2 cellular contexts compared by ENCODE assay signal in the genomic region with DNA sequence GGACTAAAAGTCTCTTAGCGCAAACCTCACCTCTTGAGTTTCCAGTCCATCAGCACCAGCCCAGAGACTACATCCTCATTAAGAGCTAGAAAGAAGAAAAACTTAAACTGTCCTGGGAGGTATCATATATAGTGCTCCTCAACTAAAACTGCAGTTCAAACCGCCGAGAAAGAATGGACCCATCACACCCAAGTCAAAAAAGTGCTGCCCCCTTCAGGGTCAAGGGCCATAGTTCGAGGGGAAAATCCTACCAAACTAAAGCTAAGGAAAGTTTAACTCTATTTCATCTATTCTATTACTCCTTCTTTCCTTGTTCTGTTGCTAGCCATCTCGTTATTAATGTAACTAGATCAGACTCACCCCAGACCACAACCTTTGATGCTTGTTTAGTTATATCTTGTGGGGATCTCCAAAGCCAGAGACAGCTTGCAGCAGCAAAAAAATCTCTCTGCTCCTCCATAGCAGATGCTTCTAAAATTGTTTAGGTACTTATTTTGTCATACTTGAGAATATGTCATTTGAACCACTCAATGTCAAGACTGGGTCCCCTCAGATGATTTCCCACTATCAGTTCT.
TF ChIP-seq lines count a peak whose summit lies in the region.

No MANE protein-coding gene starts in this region.

TF ChIP-seq in GM23338, 12 proteins besides CTCF, POLR2A, EP300 and RAD21:
- TF ChIP-seq JUNB (IDR thresholded peaks at IDR 0.05; ENCODE audit: unreplicated experiment) (no peak), POLR2AphosphoS5 (IDR thresholded peaks at IDR 0.05; ENCODE audit: low read depth) (no peak), EZH2phosphoT487 (IDR thresholded peaks at IDR 0.05; ENCODE audit: unreplicated experiment) (no peak), STAT1 (IDR thresholded peaks at IDR 0.05; ENCODE audit: unreplicated experiment) (no peak), ZNF331 (CRISPR knock-in tag; IDR thresholded peaks at IDR 0.05; ENCODE audit: low read depth) (no peak), EZH2 (IDR thresholded peaks at IDR 0.05; ENCODE audit: low read depth, unreplicated experiment) (no peak)
- TF ChIP-seq, protein P1, sequence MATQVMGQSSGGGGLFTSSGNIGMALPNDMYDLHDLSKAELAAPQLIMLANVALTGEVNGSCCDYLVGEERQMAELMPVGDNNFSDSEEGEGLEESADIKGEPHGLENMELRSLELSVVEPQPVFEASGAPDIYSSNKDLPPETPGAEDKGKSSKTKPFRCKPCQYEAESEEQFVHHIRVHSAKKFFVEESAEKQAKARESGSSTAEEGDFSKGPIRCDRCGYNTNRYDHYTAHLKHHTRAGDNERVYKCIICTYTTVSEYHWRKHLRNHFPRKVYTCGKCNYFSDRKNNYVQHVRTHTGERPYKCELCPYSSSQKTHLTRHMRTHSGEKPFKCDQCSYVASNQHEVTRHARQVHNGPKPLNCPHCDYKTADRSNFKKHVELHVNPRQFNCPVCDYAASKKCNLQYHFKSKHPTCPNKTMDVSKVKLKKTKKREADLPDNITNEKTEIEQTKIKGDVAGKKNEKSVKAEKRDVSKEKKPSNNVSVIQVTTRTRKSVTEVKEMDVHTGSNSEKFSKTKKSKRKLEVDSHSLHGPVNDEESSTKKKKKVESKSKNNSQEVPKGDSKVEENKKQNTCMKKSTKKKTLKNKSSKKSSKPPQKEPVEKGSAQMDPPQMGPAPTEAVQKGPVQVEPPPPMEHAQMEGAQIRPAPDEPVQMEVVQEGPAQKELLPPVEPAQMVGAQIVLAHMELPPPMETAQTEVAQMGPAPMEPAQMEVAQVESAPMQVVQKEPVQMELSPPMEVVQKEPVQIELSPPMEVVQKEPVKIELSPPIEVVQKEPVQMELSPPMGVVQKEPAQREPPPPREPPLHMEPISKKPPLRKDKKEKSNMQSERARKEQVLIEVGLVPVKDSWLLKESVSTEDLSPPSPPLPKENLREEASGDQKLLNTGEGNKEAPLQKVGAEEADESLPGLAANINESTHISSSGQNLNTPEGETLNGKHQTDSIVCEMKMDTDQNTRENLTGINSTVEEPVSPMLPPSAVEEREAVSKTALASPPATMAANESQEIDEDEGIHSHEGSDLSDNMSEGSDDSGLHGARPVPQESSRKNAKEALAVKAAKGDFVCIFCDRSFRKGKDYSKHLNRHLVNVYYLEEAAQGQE (IDR thresholded peaks at IDR 0.05; ENCODE audit: unreplicated experiment) = no peak
- TF ChIP-seq, protein P2, sequence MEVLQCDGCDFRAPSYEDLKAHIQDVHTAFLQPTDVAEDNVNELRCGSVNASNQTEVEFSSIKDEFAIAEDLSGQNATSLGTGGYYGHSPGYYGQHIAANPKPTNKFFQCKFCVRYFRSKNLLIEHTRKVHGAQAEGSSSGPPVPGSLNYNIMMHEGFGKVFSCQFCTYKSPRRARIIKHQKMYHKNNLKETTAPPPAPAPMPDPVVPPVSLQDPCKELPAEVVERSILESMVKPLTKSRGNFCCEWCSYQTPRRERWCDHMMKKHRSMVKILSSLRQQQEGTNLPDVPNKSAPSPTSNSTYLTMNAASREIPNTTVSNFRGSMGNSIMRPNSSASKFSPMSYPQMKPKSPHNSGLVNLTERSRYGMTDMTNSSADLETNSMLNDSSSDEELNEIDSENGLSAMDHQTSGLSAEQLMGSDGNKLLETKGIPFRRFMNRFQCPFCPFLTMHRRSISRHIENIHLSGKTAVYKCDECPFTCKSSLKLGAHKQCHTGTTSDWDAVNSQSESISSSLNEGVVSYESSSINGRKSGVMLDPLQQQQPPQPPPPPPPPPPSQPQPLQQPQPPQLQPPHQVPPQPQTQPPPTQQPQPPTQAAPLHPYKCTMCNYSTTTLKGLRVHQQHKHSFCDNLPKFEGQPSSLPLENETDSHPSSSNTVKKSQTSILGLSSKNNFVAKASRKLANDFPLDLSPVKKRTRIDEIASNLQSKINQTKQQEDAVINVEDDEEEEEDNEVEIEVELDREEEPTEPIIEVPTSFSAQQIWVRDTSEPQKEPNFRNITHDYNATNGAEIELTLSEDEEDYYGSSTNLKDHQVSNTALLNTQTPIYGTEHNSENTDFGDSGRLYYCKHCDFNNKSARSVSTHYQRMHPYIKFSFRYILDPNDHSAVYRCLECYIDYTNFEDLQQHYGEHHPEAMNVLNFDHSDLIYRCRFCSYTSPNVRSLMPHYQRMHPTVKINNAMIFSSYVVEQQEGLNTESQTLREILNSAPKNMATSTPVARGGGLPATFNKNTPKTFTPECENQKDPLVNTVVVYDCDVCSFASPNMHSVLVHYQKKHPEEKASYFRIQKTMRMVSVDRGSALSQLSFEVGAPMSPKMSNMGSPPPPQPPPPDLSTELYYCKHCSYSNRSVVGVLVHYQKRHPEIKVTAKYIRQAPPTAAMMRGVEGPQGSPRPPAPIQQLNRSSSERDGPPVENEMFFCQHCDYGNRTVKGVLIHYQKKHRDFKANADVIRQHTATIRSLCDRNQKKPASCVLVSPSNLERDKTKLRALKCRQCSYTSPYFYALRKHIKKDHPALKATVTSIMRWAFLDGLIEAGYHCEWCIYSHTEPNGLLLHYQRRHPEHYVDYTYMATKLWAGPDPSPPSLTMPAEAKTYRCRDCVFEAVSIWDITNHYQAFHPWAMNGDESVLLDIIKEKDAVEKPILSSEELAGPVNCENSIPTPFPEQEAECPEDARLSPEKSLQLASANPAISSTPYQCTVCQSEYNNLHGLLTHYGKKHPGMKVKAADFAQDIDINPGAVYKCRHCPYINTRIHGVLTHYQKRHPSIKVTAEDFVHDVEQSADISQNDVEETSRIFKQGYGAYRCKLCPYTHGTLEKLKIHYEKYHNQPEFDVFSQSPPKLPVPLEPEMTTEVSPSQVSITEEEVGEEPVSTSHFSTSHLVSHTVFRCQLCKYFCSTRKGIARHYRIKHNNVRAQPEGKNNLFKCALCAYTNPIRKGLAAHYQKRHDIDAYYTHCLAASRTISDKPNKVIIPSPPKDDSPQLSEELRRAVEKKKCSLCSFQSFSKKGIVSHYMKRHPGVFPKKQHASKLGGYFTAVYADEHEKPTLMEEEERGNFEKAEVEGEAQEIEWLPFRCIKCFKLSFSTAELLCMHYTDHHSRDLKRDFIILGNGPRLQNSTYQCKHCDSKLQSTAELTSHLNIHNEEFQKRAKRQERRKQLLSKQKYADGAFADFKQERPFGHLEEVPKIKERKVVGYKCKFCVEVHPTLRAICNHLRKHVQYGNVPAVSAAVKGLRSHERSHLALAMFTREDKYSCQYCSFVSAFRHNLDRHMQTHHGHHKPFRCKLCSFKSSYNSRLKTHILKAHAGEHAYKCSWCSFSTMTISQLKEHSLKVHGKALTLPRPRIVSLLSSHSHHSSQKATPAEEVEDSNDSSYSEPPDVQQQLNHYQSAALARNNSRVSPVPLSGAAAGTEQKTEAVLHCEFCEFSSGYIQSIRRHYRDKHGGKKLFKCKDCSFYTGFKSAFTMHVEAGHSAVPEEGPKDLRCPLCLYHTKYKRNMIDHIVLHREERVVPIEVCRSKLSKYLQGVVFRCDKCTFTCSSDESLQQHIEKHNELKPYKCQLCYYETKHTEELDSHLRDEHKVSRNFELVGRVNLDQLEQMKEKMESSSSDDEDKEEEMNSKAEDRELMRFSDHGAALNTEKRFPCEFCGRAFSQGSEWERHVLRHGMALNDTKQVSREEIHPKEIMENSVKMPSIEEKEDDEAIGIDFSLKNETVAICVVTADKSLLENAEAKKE (CRISPR knock-in tag; IDR thresholded peaks at IDR 0.05) = no peak
- TF ChIP-seq, protein P3, sequence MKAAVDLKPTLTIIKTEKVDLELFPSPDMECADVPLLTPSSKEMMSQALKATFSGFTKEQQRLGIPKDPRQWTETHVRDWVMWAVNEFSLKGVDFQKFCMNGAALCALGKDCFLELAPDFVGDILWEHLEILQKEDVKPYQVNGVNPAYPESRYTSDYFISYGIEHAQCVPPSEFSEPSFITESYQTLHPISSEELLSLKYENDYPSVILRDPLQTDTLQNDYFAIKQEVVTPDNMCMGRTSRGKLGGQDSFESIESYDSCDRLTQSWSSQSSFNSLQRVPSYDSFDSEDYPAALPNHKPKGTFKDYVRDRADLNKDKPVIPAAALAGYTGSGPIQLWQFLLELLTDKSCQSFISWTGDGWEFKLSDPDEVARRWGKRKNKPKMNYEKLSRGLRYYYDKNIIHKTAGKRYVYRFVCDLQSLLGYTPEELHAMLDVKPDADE (IDR thresholded peaks at IDR 0.05) = no peak

TF ChIP-seq in H1, 55 proteins besides CTCF, POLR2A, EP300 and RAD21:
- no peak for TF ChIP-seq RNF2 (IDR thresholded peaks at IDR 0.05; ENCODE audit: borderline replicate concordance, low read depth, low read length, missing control alignments, poor library complexity, severe bottlenecking)
- TF ChIP-seq TAF1 (IDR thresholded peaks at IDR 0.05; ENCODE audit: low read depth, low read length) = no peak
- TF ChIP-seq SP2 (IDR thresholded peaks at IDR 0.05; ENCODE audit: low read length) = no peak
- no peak for TF ChIP-seq BCL11A (IDR thresholded peaks at IDR 0.05; ENCODE audit: low read depth in 2 of 2, low read length in 2 of 2)
- no peak for TF ChIP-seq ZNF274 (IDR thresholded peaks at IDR 0.05; ENCODE audit: borderline replicate concordance, extremely low read depth, low read length)
- TF ChIP-seq HDAC2 (IDR thresholded peaks at IDR 0.05; ENCODE audit: borderline replicate concordance in 1 of 2, low read depth in 2 of 2, low read length in 2 of 2) = no peak
- no peak for TF ChIP-seq JUN (IDR thresholded peaks at IDR 0.05; ENCODE audit: low read depth, low read length)
- TF ChIP-seq SUZ12 (IDR thresholded peaks at IDR 0.05; ENCODE audit: low read length) = no peak
- no peak for TF ChIP-seq NRF1 (IDR thresholded peaks at IDR 0.05; ENCODE audit: low read depth, low read length)
